20 cellular contexts compared by ENCODE assay signal in the genomic region with DNA sequence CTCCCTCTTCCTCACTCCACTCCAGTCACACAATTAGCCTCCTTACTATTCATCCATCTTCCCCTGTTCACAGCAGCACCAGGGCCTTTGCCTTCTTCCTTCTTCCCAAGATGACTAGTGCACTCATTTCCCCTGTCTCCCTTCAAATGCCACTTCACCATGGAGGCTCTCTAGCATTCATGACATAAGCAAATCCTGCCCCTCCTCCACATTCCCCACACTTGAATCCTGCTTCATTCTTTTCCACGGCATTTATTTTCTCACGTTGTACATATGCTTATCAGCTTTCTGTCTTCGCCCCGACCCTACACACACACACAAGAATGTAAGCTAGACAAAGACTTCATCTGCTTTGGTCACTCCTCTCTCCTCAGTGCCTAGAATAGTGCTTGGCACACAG.
DNase-seq lines count a peak whose midpoint lies in the region; FAIRE-seq and TF ChIP-seq lines count a peak whose summit lies in the region.
"Had no signal": no experiment of that assay in that cellular context is flagged by ENCODE, and none has a peak within 500 bp of the region (broad histone marks: within the 10 kb centered on the region; RNA-seq: fewer than 3 reads in every experiment).

No MANE protein-coding gene starts in this region.

- TF ChIP-seq CTCF in Caco-2 (IDR thresholded peaks at IDR 0.05; ENCODE audit: insufficient read depth in 1 of 2, low read depth in 1 of 2, low read length in 1 of 2, severe bottlenecking in 1 of 2, unreplicated experiment in 1 of 2): no peak
- no peak for TF ChIP-seq CTCF in astrocyte (IDR thresholded peaks at IDR 0.05; ENCODE audit: insufficient read depth, low read depth, low read length)
- no peak for TF ChIP-seq CTCF in progenitor cell of endocrine pancreas (IDR thresholded peaks at IDR 0.05; ENCODE audit: unreplicated experiment)

- H3K4me3 Mint-ChIP-seq in activated naive CD4-positive, alpha-beta T cell treated with anti-CD3 and anti-CD28 coated beads, Interleukin-2, amount 10 ng/mL, durations not matched to agents 7 days and 5 days: no peak overlapping the region
- H3K4me3 Mint-ChIP-seq in Caco-2 (ENCODE audit: unreplicated experiment) (no peak overlapping the region), astrocyte (ENCODE audit: unreplicated experiment) (no peak overlapping the region), progenitor cell of endocrine pancreas (ENCODE audit: low read depth) (no peak overlapping the region)

- no peak overlapping the region for H3K27ac ChIP-seq in astrocyte (ENCODE audit: low read depth, low read length)
- H3K27ac ChIP-seq: esophagus squamous epithelium, HL-60, parathyroid adenoma, sigmoid colon, stomach, vagina had no signal

- no peaks in the 10 kb centered on the region for H3K79me2 ChIP-seq in astrocyte (ENCODE audit: insufficient read depth, low read length)
- H3K79me2 ChIP-seq: parathyroid adenoma had no signal

- H3K4me1 ChIP-seq in Caco-2 (no peaks in the 10 kb centered on the region), astrocyte (ENCODE audit: insufficient read depth, low read length) (peaks cover 21% of the 10 kb centered on the region)
- H3K4me1 ChIP-seq: esophagus squamous epithelium, parathyroid adenoma, vagina had no signal

- CTCF ChIA-PET in activated naive CD4-positive, alpha-beta T cell treated with anti-CD3 and anti-CD28 coated beads, Interleukin-2, amount 10 ng/mL, durations not matched to agents 7 days and 5 days (lab: Charles Lee): no interaction called here
- CTCF ChIA-PET in Caco-2 (lab: Charles Lee): no interaction called here

- POLR2A ChIA-PET in Caco-2 (lab: Charles Lee): no interaction called here

- peak overlapping the region; percentile 47 for H3K27ac Mint-ChIP-seq in activated naive CD4-positive, alpha-beta T cell treated with anti-CD3 and anti-CD28 coated beads, Interleukin-2, amount 10 ng/mL, durations not matched to agents 7 days and 5 days
- peak overlapping the region; percentile 3 for H3K27ac Mint-ChIP-seq in Caco-2 (ENCODE audit: unreplicated experiment)
- no peak overlapping the region for H3K27ac Mint-ChIP-seq in astrocyte (ENCODE audit: unreplicated experiment)
- peak overlapping the region; percentile 79 for H3K27ac Mint-ChIP-seq in progenitor cell of endocrine pancreas

- H3K4me3 ChIP-seq in Caco-2 (ENCODE audit: low read depth, low read length) (no peak overlapping the region), astrocyte (ENCODE audit: insufficient read depth, low read depth, low read length) (no peak overlapping the region)
- H3K4me3 ChIP-seq: esophagus squamous epithelium, lung, sigmoid colon, stomach, vagina had no signal

- H4K20me1 ChIP-seq in astrocyte (ENCODE audit: insufficient read depth, low read length): no peaks in the 10 kb centered on the region

- no TSS peak for BruUV-seq in Caco-2 (replicated peaks; lab: Mats Ljungman, UMichigan)

- no peak overlapping the region for H3K9ac ChIP-seq in astrocyte (ENCODE audit: low read length)
- H3K9ac ChIP-seq: parathyroid adenoma had no signal

- H3K27me3 ChIP-seq in Caco-2 (replicated peaks; ENCODE audit: control insufficient read depth, insufficient read depth, low read length): no peaks in the 10 kb centered on the region
- H3K27me3 ChIP-seq in astrocyte (ENCODE audit: insufficient read depth, low read length): no peaks in the 10 kb centered on the region
- H3K27me3 ChIP-seq: esophagus squamous epithelium, sigmoid colon, stomach, vagina had no signal

- no peak for DNase-seq in activated naive CD4-positive, alpha-beta T cell treated with anti-CD3 and anti-CD28 coated beads, Interleukin-2, amount 10 ng/mL, durations not matched to agents 7 days and 5 days
- DNase-seq in activated naive CD4-positive, alpha-beta T cell treated with Interleukin-2 at 50 U/mL for 16 hours: no peak
- DNase-seq in Caco-2: no peak
- peak; percentile 60 for DNase-seq in astrocyte (ENCODE audit: low read depth)
- DNase-seq in progenitor cell of endocrine pancreas (ENCODE audit: low spot score, unreplicated experiment): no peak
- DNase-seq in NCI-H1092 treated with DMSO at 0.1 percent for 48 hours (lab: John Stamatoyannopoulos, UW): no peak
- no peak for DNase-seq in GM12891 (ENCODE audit: insufficient read length, low spot score)
- no peak for DNase-seq in HT-29 (ENCODE audit: low spot score)
- DNase-seq: effector CD8-positive, alpha-beta T cell; esophagus squamous epithelium; GDM1; NCI-H187 treated with DMSO at 0.1 percent for 48 hours; SHP77; sigmoid colon; stomach had no signal

- FAIRE-seq in astrocyte (lab: Jason Lieb, UNC): no peak
- FAIRE-seq in GM12891 (lab: Jason Lieb, UNC): no peak
- FAIRE-seq: D721Med had no signal

- no peaks in the 10 kb centered on the region for H3K9me3 Mint-ChIP-seq in activated naive CD4-positive, alpha-beta T cell treated with anti-CD3 and anti-CD28 coated beads, Interleukin-2, amount 10 ng/mL, durations not matched to agents 7 days and 5 days
- no peaks in the 10 kb centered on the region for H3K9me3 Mint-ChIP-seq in Caco-2 (ENCODE audit: unreplicated experiment)
- no peaks in the 10 kb centered on the region for H3K9me3 Mint-ChIP-seq in astrocyte (ENCODE audit: unreplicated experiment)
- peaks cover 4% of the 10 kb centered on the region for H3K9me3 Mint-ChIP-seq in progenitor cell of endocrine pancreas (ENCODE audit: low read depth)

- H3K36me3 Mint-ChIP-seq in activated naive CD4-positive, alpha-beta T cell treated with anti-CD3 and anti-CD28 coated beads, Interleukin-2, amount 10 ng/mL, durations not matched to agents 7 days and 5 days: peaks cover 50% of the 10 kb centered on the region
- H3K36me3 Mint-ChIP-seq in Caco-2 (ENCODE audit: insufficient read depth, unreplicated experiment): peaks cover 19% of the 10 kb centered on the region
- H3K36me3 Mint-ChIP-seq in astrocyte (ENCODE audit: low read depth, unreplicated experiment): peaks cover 4% of the 10 kb centered on the region
- H3K36me3 Mint-ChIP-seq in progenitor cell of endocrine pancreas (ENCODE audit: insufficient read depth): peaks cover 10% of the 10 kb centered on the region

- no peaks in the 10 kb centered on the region; the same call in 1 of the 2 replicates for H3K36me3 ChIP-seq in Caco-2 (ENCODE audit: control insufficient read depth, insufficient read depth, low read length)
- H3K36me3 ChIP-seq in astrocyte (ENCODE audit: insufficient read depth, low read length): peaks cover 2% of the 10 kb centered on the region

- H3K9me3 ChIP-seq in Caco-2: no peaks in the 10 kb centered on the region
- H3K9me3 ChIP-seq in astrocyte (ENCODE audit: insufficient read depth, low read depth, low read length): no peaks in the 10 kb centered on the region
- H3K9me3 ChIP-seq: esophagus squamous epithelium, sigmoid colon, stomach, vagina had no signal

- no peaks in the 10 kb centered on the region for H3K4me1 Mint-ChIP-seq in activated naive CD4-positive, alpha-beta T cell treated with anti-CD3 and anti-CD28 coated beads, Interleukin-2, amount 10 ng/mL, durations not matched to agents 7 days and 5 days
- no peaks in the 10 kb centered on the region for H3K4me1 Mint-ChIP-seq in Caco-2 (ENCODE audit: low read depth, unreplicated experiment)
- peaks cover 21% of the 10 kb centered on the region for H3K4me1 Mint-ChIP-seq in astrocyte (ENCODE audit: low read depth, unreplicated experiment)
- H3K4me1 Mint-ChIP-seq in progenitor cell of endocrine pancreas (ENCODE audit: low read depth): peaks cover 4% of the 10 kb centered on the region

- TF ChIP-seq POLR2A in GM12891 (IDR thresholded peaks at IDR 0.05; ENCODE audit: low read depth, low read length): no peak

- H3K4me2 ChIP-seq in astrocyte (ENCODE audit: low read length): no peak overlapping the region

- no peak overlapping the region for H2AFZ ChIP-seq in astrocyte (ENCODE audit: low read depth, low read length)
- H2AFZ ChIP-seq: parathyroid adenoma had no signal

- H3K27me3 Mint-ChIP-seq in activated naive CD4-positive, alpha-beta T cell treated with anti-CD3 and anti-CD28 coated beads, Interleukin-2, amount 10 ng/mL, durations not matched to agents 7 days and 5 days: no peaks in the 10 kb centered on the region
- H3K27me3 Mint-ChIP-seq in Caco-2 (ENCODE audit: insufficient read depth, unreplicated experiment) (no peaks in the 10 kb centered on the region), astrocyte (ENCODE audit: low read depth, unreplicated experiment) (no peaks in the 10 kb centered on the region), progenitor cell of endocrine pancreas (no peaks in the 10 kb centered on the region)

- intact Hi-C loops in Caco-2 (cut with micrococcal nuclease; ENCODE audit: unreplicated experiment): no loop called here

TF ChIP-seq in GM12891, 5 proteins besides CTCF, POLR2A, EP300 and RAD21:
- no peak for TF ChIP-seq POLR2AphosphoS5 (IDR thresholded peaks at IDR 0.05; ENCODE audit: low read depth, low read length)
- no peak for TF ChIP-seq POU2F2 (IDR thresholded peaks at IDR 0.05; ENCODE audit: low read depth, low read length)
- no peak for TF ChIP-seq SPI1 (IDR thresholded peaks at IDR 0.05; ENCODE audit: low read depth, low read length)
- TF ChIP-seq TAF1 (IDR thresholded peaks at IDR 0.05; ENCODE audit: low read depth, low read length): no peak
